23 cellular contexts compared by ENCODE assay signal in genomic region chr5:112811023-112811422, GRCh38.
"Had no signal": no experiment of that assay in that cellular context is flagged by ENCODE, and none has a peak within 500 bp of the region (broad histone marks: within the 10 kb centered on the region; RNA-seq: fewer than 3 reads in every experiment).

No MANE protein-coding gene starts in this region.

- H3K27ac Mint-ChIP-seq: natural killer cell; stimulated activated effector memory CD8-positive, alpha-beta T cell treated with anti-CD3 and anti-CD28 coated beads, Interleukin-12 subunit alpha, Interleukin-12 subunit beta, amount 100 ng/mL, for 72 hours had no signal

- H3K4me1 ChIP-seq: gastrocnemius medialis, left lung, lower lobe of right lung, pancreas, thyroid gland, vagina had no signal

- ATAC-seq: esophagus mucosa; gastrocnemius medialis; left lung; lower lobe of right lung; natural killer cell; pancreas; sciatic nerve; stimulated activated effector memory CD8-positive, alpha-beta T cell treated with anti-CD3 and anti-CD28 coated beads, Interleukin-12 subunit alpha, Interleukin-12 subunit beta, amount 100 ng/mL, for 72 hours had no signal

- H3K27me3 ChIP-seq: gastrocnemius medialis, hepatocyte, left lung, neutrophil, pancreas, stomach, thyroid gland, vagina had no signal

- H3K4me3 Mint-ChIP-seq: natural killer cell; stimulated activated effector memory CD8-positive, alpha-beta T cell treated with anti-CD3 and anti-CD28 coated beads, Interleukin-12 subunit alpha, Interleukin-12 subunit beta, amount 100 ng/mL, for 72 hours had no signal

- H3K79me2 ChIP-seq: hepatocyte had no signal

- H3K4me3 ChIP-seq: gastrocnemius medialis, hepatocyte, left lung, lower lobe of right lung, pancreas, stomach, thyroid gland, vagina had no signal

- DNase-seq: cortex of kidney; foreskin fibroblast; gastrocnemius medialis; head of caudate nucleus; kidney; left lung; lower lobe of right lung; natural killer cell; pancreas; retina; stimulated activated CD4-positive, alpha-beta T cell treated with anti-CD3 and anti-CD28 coated beads, Interleukin-2, amount 100 ng/mL, for 24 hours; stimulated activated CD4-positive, alpha-beta T cell treated with anti-CD3 and anti-CD28 coated beads, Interleukin-4, amount 100 ng/mL, for 24 hours; stimulated activated naive CD4-positive, alpha-beta T cell treated with Interleukin-2 at 50 U/mL for 16 hours; stomach; thyroid gland; trophoblast cell had no signal

- H3K9me3 ChIP-seq: gastrocnemius medialis, left lung, lower lobe of right lung, neutrophil, pancreas, stomach, thyroid gland, vagina had no signal

- H3K9me3 Mint-ChIP-seq: natural killer cell; stimulated activated effector memory CD8-positive, alpha-beta T cell treated with anti-CD3 and anti-CD28 coated beads, Interleukin-12 subunit alpha, Interleukin-12 subunit beta, amount 100 ng/mL, for 72 hours had no signal

- H3K27ac ChIP-seq: epithelial cell of prostate, gastrocnemius medialis, hepatocyte, left lung, lower lobe of right lung, neutrophil, pancreas, stomach, thyroid gland, vagina had no signal

- H3K4me2 ChIP-seq: hepatocyte had no signal

- H2AFZ ChIP-seq: hepatocyte had no signal
